Comparison of ENCODE assay signal across 8 cellular contexts in the genomic region with DNA sequence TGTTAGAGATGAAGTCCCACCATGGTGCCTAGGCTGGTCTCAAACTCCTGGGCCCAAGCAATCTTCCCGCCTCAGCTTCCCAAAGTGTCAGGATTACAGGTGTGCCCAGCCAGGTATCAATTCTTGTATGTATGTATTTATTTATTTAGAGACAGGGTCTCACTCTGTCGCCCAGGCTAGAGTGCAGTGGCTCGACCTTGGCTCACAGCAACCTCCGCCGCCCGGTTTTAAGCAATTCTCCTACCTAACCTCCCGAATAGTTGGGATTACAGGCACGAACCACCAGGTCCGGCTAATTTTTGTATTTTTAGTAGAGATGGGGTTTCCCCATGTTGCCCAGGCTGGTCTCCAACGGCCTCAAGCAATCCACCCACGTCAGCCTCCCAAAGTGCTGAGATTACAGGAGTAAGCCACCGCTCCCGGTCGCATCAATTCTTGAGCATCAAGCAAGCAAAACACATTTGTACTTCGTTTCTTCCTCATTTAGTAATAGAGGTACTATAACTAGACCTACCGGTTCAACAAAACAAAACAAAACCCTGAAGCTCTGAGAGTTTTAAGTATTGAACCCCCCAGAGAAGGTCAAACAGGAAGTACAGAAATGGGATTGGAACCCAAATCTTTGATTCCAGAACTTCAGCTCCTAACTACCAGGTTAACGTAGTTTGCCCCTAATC. TPM values are rescaled to one million over a fixed set of nuclear protein-coding genes. Genes with fewer than 3 reads are reported as not detected.
DNase-seq lines count a peak whose midpoint lies in the region; ATAC-seq, FAIRE-seq and TF ChIP-seq lines count a peak whose summit lies in the region.

No MANE protein-coding gene starts in this region.

- H3K27ac ChIP-seq in BLaER1: peak overlapping the region; percentile 38; the same call in 1 of the 2 replicates

- H3K4me2 ChIP-seq in BLaER1: peak overlapping the region; percentile 91

- H3K27me3 ChIP-seq in BLaER1: no peaks in the 10 kb centered on the region

- DNase-seq in RKO (ENCODE audit: low spot score) (peak; percentile 47), endothelial cell (ENCODE audit: low spot score) (no peak), neural crest cell (ENCODE audit: low read depth, low spot score) (no peak), H54 (ENCODE audit: insufficient read length, low spot score) (no peak), glomerular visceral epithelial cell (ENCODE audit: extremely low spot score) (no peak), hepatic stellate cell (ENCODE audit: low spot score) (no peak)

- H3K27me3 Mint-ChIP-seq in endothelial cell (ENCODE audit: unreplicated experiment) (peaks cover 6% of the 10 kb centered on the region), neural crest cell (ENCODE audit: low read depth) (no peaks in the 10 kb centered on the region)

- H4K20me1 ChIP-seq in BLaER1: peaks cover 24% of the 10 kb centered on the region; the same call in 1 of the 2 replicates

- peak overlapping the region; percentile 94 for H3K27ac Mint-ChIP-seq in endothelial cell (ENCODE audit: unreplicated experiment)
- H3K27ac Mint-ChIP-seq in neural crest cell (ENCODE audit: unreplicated experiment): peak overlapping the region; percentile 50

- H3K4me1 Mint-ChIP-seq in endothelial cell (ENCODE audit: unreplicated experiment) (peaks cover 15% of the 10 kb centered on the region), neural crest cell (peaks cover 28% of the 10 kb centered on the region)

- no peak for TF ChIP-seq POLR2A in H54 (IDR thresholded peaks at IDR 0.05; ENCODE audit: low read depth, low read length)

- peaks cover 25% of the 10 kb centered on the region for H3K36me3 ChIP-seq in BLaER1

- no peaks in the 10 kb centered on the region for H3K9me3 ChIP-seq in BLaER1

- H3K4me3 ChIP-seq in BLaER1: peak overlapping the region; percentile 63

- H3K36me3 Mint-ChIP-seq in endothelial cell (ENCODE audit: low read depth, unreplicated experiment): peaks cover 13% of the 10 kb centered on the region
- no peaks in the 10 kb centered on the region for H3K36me3 Mint-ChIP-seq in neural crest cell (ENCODE audit: low read depth)

- peak overlapping the region; percentile 88 for H3K4me3 Mint-ChIP-seq in endothelial cell (ENCODE audit: unreplicated experiment)
- peak overlapping the region; percentile 92 for H3K4me3 Mint-ChIP-seq in neural crest cell

- TF ChIP-seq CTCF in endothelial cell (IDR thresholded peaks at IDR 0.05; ENCODE audit: unreplicated experiment) (no peak), neural crest cell (conservative IDR thresholded peaks at IDR 0.05) (no peak)

- FAIRE-seq in H54 (lab: Jason Lieb, UNC): no peak

- peak; percentile 3 for ATAC-seq in GM19438 (IDR thresholded peaks at IDR 0.05; ENCODE audit: low read depth, unreplicated experiment)

- peaks cover 31% of the 10 kb centered on the region for H3K4me1 ChIP-seq in BLaER1

- H3K9me3 Mint-ChIP-seq in endothelial cell (ENCODE audit: unreplicated experiment): no peaks in the 10 kb centered on the region
- H3K9me3 Mint-ChIP-seq in neural crest cell: no peaks in the 10 kb centered on the region

- peak overlapping the region; percentile 69 for H3K9ac ChIP-seq in BLaER1

RNA-seq across cellular contexts. Expression of gene ZNF500, which starts 1.0 kb away (rescaled TPM):
- total RNA-seq in endothelial cell (ENCODE audit: unreplicated experiment): 32.8 TPM
- 17.6 and 21.1 TPM in 2 replicates for total RNA-seq in neural crest cell

RNA-seq across cellular contexts. Expression of gene SEPTIN12, which starts 20.1 kb away (rescaled TPM):
- total RNA-seq in endothelial cell (ENCODE audit: unreplicated experiment) (11.5 TPM), neural crest cell (0.65 TPM in 1 of 2 replicates, not detected in the other)

RNA-seq across cellular contexts. Expression of gene SMIM22, which starts 27.2 kb away (rescaled TPM):
- total RNA-seq in endothelial cell (ENCODE audit: unreplicated experiment): not detected
- not detected in 2 replicates for total RNA-seq in neural crest cell

RNA-seq across cellular contexts. Expression of gene DNAAF8, which starts 33.7 kb away (rescaled TPM):
- total RNA-seq in endothelial cell (ENCODE audit: unreplicated experiment) (0.18 TPM), neural crest cell (0.68 and 0.96 TPM in 2 replicates)

RNA-seq across cellular contexts. Expression of gene ANKS3, which starts 33.9 kb away (rescaled TPM):
- total RNA-seq in endothelial cell (ENCODE audit: unreplicated experiment) (15.6 TPM), neural crest cell (32.0 and 35.5 TPM in 2 replicates)
